ENCODE assay signal across 8 cellular contexts in the genomic region with DNA sequence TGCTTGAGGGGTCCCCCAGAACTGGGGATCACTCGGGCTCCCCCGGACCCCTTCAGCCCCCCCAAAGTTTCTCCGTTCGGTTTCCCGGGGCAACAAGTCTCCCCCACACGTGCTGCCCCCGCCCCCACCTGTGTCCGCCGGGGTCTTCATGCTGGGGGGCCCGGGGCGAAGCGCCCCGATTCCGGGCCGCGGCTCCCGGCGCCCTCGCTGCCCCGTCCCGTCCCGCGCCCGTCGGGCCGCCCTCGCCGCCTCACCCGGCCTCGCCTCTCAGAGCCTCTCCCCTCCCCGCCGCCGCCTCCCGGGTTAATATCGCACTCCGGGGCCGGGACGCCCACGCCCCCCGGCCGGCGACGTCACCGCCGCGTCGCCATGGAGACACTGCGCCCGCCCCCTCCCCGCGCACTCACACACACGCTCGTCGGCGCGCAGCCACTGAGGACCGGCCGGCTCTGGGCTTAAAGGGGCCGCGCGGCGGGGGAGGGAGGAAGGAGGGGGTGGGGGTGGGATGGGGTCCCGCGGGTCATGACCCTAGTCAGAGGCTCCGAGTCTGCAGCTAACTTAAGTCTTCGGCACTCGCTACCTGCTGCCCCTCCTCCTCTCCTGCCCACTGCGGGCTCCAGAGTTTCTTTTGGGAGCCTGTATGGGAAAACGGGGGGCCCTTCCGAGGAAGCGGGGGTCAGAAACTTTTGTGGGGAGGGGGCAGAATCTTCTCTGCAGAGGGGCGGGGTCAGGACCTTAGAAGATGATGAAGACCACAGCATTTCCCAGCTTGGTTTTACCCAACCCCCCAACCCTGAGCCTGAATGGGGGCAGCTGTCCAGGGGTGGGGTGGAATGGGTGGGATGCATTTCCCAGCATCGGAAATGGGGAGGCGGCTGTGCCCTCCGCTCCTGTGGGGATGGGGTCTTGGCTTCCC. TPM values are rescaled to one million over a fixed set of nuclear protein-coding genes. Genes with fewer than 3 reads are reported as not detected.
DNase-seq lines count a peak whose midpoint lies in the region; ATAC-seq, FAIRE-seq and TF ChIP-seq lines count a peak whose summit lies in the region.

A gene (minus strand): TSS at position 279 of the 916 bp plus-strand sequence. CDS start 129 bp downstream, at position 150.

- peak; percentile 90 for FAIRE-seq in GM19239 (lab: Jason Lieb, UNC)

- H3K4me1 ChIP-seq in endocrine pancreas (ENCODE audit: control insufficient read depth, insufficient read depth, low read length), result no peaks in the 10 kb centered on the region

- peaks cover 2% of the 10 kb centered on the region for H3K36me3 Mint-ChIP-seq in activated CD8-positive, alpha-beta memory T cell treated with anti-CD3 and anti-CD28 coated beads, Interleukin-2, amount 10 ng/mL, durations not matched to agents 7 days and 5 days

- H3K4me3 Mint-ChIP-seq in activated CD8-positive, alpha-beta memory T cell treated with anti-CD3 and anti-CD28 coated beads, Interleukin-2, amount 10 ng/mL, durations not matched to agents 7 days and 5 days, result peak within 1 kb of the TSS; percentile 68

- H3K9me3 Mint-ChIP-seq in activated CD8-positive, alpha-beta memory T cell treated with anti-CD3 and anti-CD28 coated beads, Interleukin-2, amount 10 ng/mL, durations not matched to agents 7 days and 5 days (ENCODE audit: low read depth), result no peaks in the 10 kb centered on the region

- no peaks in the 10 kb centered on the region for H3K9me3 ChIP-seq in endocrine pancreas (ENCODE audit: control insufficient read depth, low read length)

- H3K27me3 ChIP-seq in HL-60 (ENCODE audit: insufficient read depth, poor library complexity, severe bottlenecking), result peaks cover 7% of the 10 kb centered on the region
- H3K27me3 ChIP-seq in endocrine pancreas (ENCODE audit: control insufficient read depth, insufficient read depth, low read length), result no peaks in the 10 kb centered on the region

- no peaks in the 10 kb centered on the region for H3K36me3 ChIP-seq in endocrine pancreas (ENCODE audit: control insufficient read depth, insufficient read depth, low read length)

- CTCF ChIA-PET in activated CD8-positive, alpha-beta memory T cell treated with anti-CD3 and anti-CD28 coated beads, Interleukin-2, amount 10 ng/mL, durations not matched to agents 7 days and 5 days (lab: Charles Lee), result interaction anchor here (1.4 to 1.9 kb wide), 2 partner anchors 11 to 24 kb away, joined by 5 to 7 read pairs; no protein-coding TSS in a partner anchor

- peak; percentile 60 to 70 for DNase-seq in AML-193 (lab: John Stamatoyannopoulos, UW)
- DNase-seq in GM19239 (ENCODE audit: insufficient read length, low spot score), result peak; percentile 88
- peak; percentile 78 to 87 for DNase-seq in HL-60 (ENCODE audit: low read depth in 1 of 2, low spot score in 1 of 2)
- DNase-seq in NOMO-1 treated with DMSO at 0.1 percent for 48 hours (lab: John Stamatoyannopoulos, UW; ENCODE audit: unreplicated experiment), result peak; percentile 78
- DNase-seq in activated CD8-positive, alpha-beta memory T cell treated with anti-CD3 and anti-CD28 coated beads, Interleukin-2, amount 10 ng/mL, durations not matched to agents 7 days and 5 days, result peak; percentile 91
- DNase-seq in mesenteric fat pad (ENCODE audit: low spot score), result peak; percentile 99
- DNase-seq in stimulated activated CD8-positive, alpha-beta memory T cell treated with anti-CD3 and anti-CD28 coated beads, Interleukin-15, amount 100 ng/mL, for 1 hour (ENCODE audit: low read depth), result peak; percentile 86

- peak; percentile 76 for ATAC-seq in activated CD8-positive, alpha-beta memory T cell treated with anti-CD3 and anti-CD28 coated beads, Interleukin-2, amount 10 ng/mL, durations not matched to agents 7 days and 5 days

- H3K27ac ChIP-seq in HL-60 (replicated peaks), result peak within 1 kb of the TSS; percentile 94

- TF ChIP-seq CTCF in HL-60 (IDR thresholded peaks at IDR 0.05; ENCODE audit: insufficient read depth, low read length), result no peak

- peaks cover 8% of the 10 kb centered on the region for H3K27me3 Mint-ChIP-seq in activated CD8-positive, alpha-beta memory T cell treated with anti-CD3 and anti-CD28 coated beads, Interleukin-2, amount 10 ng/mL, durations not matched to agents 7 days and 5 days

- peak within 1 kb of the TSS; percentile 73 for H3K9ac ChIP-seq in endocrine pancreas (ENCODE audit: control insufficient read depth, insufficient read depth, low read length)

- H3K4me3 ChIP-seq in HL-60 (replicated peaks; ENCODE audit: insufficient read depth, low read length), result peak within 1 kb of the TSS; percentile 92
- H3K4me3 ChIP-seq in endocrine pancreas (ENCODE audit: control insufficient read depth, insufficient read depth, low read length), result peak within 1 kb of the TSS; percentile 16

- peak within 1 kb of the TSS; percentile 76 for H3K27ac Mint-ChIP-seq in activated CD8-positive, alpha-beta memory T cell treated with anti-CD3 and anti-CD28 coated beads, Interleukin-2, amount 10 ng/mL, durations not matched to agents 7 days and 5 days

- H3K4me1 Mint-ChIP-seq in activated CD8-positive, alpha-beta memory T cell treated with anti-CD3 and anti-CD28 coated beads, Interleukin-2, amount 10 ng/mL, durations not matched to agents 7 days and 5 days, result peaks cover 29% of the 10 kb centered on the region

RNA-seq across cellular contexts. Expression of the gene that starts here (rescaled TPM):
- 10 to 100 TPM; 43.5 to 58.7 TPM for total RNA-seq in activated CD8-positive, alpha-beta memory T cell treated with anti-CD3 and anti-CD28 coated beads, Interleukin-2, amount 10 ng/mL, durations not matched to agents 7 days and 5 days
- 55.5 TPM for total RNA-seq in mesenteric fat pad

Comparison
In these comparisons a context has a peak if more than half of its experiments do, and no peak if none do; other contexts are left out.
1. Peak in every context shown above with its lines: DNase-seq, ATAC-seq, H3K4me3 ChIP-seq and H3K27ac ChIP-seq.